Comparison of ENCODE assay signal across 1 cellular context in genomic region chr4:10118355-10119004, GRCh38.
A peak's percentile ranks its signal among the peaks of the same experiment; 100 is the strongest.
TF ChIP-seq lines count a peak whose summit lies in the region.

No MANE protein-coding gene starts in this region.

TF ChIP-seq in K562, 482 proteins besides CTCF, POLR2A, EP300 and RAD21 (continued from another document):
- TF ChIP-seq PRDM10 (IDR thresholded peaks at IDR 0.05; ENCODE audit: partially characterized antibody): peak; percentile 68
- TF ChIP-seq KAT7 (CRISPR knock-in tag; IDR thresholded peaks at IDR 0.05; ENCODE audit: borderline replicate concordance): peak; percentile 59; the same call in 1 of the 2 replicates
- peak; percentile 84; the same call in 1 of the 2 replicates for TF ChIP-seq AFF4 (CRISPR knock-in tag; IDR thresholded peaks at IDR 0.05)
- TF ChIP-seq KAT2B (IDR thresholded peaks at IDR 0.05; ENCODE audit: low read depth, low read length): no peak
- TF ChIP-seq NR2C2 (CRISPR knock-in tag; IDR thresholded peaks at IDR 0.05): no peak
- TF ChIP-seq NR2C2 (tag; IDR thresholded peaks at IDR 0.05): no peak
- TF ChIP-seq BCL6 (CRISPR knock-in tag; IDR thresholded peaks at IDR 0.05): no peak
- TF ChIP-seq CHCHD3 (CRISPR knock-in tag; IDR thresholded peaks at IDR 0.05): no peak
- TF ChIP-seq KDM5B (IDR thresholded peaks at IDR 0.05; ENCODE audit: insufficient replicate concordance, low read depth, low read length): peak; percentile 1
- peak; percentile 7 to 27; a peak in 1 of 4 replicates for TF ChIP-seq NONO (IDR thresholded peaks at IDR 0.05; ENCODE audit: low read depth in 2 of 2, low read length in 1 of 2)
- TF ChIP-seq ZC3H4 (CRISPR knock-in tag; IDR thresholded peaks at IDR 0.05; ENCODE audit: borderline replicate concordance): 0 out of 2 replicates have a peak, but pooled peaks have one; percentile 19
- no peak for TF ChIP-seq XRCC5 (IDR thresholded peaks at IDR 0.05; ENCODE audit: low read depth, low read length)
